In the genomic region with DNA sequence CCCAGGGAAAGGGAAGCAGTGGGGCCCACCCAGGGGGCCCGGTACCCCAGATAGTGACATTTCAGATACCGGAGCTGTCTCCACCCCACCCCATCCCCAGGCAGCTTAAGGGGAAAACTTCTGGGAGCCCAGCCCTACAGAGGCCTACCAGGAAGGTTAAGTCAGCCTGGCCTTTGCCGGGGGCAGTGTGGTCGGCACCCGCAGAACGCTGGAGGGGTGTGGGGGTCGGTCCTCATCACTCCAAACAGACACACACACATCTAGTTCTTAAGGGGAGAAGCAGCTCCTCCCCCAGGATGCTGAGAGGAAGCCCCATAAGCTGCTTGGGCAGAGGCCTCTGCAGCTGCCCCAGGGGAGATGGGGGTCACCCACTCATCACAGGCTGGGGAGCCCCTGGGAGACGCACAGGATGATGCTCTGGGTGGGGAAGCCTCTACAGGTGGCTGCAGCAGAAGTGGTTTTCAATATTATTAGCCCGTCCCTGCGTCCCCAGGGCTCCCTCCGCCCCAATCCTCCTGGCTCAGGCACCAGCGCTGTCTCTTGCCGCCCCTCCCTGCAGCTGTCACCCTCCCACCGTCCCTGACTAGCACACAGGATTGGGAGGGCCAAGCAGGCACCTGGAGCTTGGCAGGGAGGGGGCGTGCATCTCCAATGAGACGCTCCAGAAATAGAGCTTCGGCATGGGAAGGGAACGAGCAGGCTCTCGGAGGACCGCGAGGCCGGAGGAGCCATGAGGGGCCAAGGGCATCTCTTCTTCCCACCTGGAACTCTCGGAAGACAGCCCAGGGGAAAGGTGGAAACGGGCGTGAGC, we compare ENCODE assay signal across 10 cellular contexts. TPM values are rescaled to one million over a fixed set of nuclear protein-coding genes. Genes with fewer than 3 reads are reported as not detected.
DNase-seq lines count a peak whose midpoint lies in the region; ATAC-seq and TF ChIP-seq lines count a peak whose summit lies in the region.
"Had no signal": no experiment of that assay in that cellular context is flagged by ENCODE, and none has a peak within 500 bp of the region (broad histone marks: within the 10 kb centered on the region; RNA-seq: fewer than 3 reads in every experiment).

No MANE protein-coding gene starts in this region.

- H2BK5ac ChIP-seq in mesenchymal stem cell (ENCODE audit: low read depth, low read length, poor library complexity, severe bottlenecking): no peak overlapping the region

- no peak overlapping the region for H3K9ac ChIP-seq in mesenchymal stem cell (ENCODE audit: low read length)

- no peak for ATAC-seq in HG03457 (IDR thresholded peaks at IDR 0.05; ENCODE audit: unreplicated experiment)

- no peak overlapping the region for H3K23ac ChIP-seq in mesenchymal stem cell (ENCODE audit: low read length in 2 of 2)

- peak overlapping the region in 1 of 2 experiments; percentile 53 for H3K4ac ChIP-seq in mesenchymal stem cell (ENCODE audit: low read depth in 1 of 2, low read length in 2 of 2)

- no peak overlapping the region for H3K4me3 ChIP-seq in HEK293 (ENCODE audit: low read depth, low read length)
- no peak overlapping the region for H3K4me3 ChIP-seq in mesenchymal stem cell (ENCODE audit: insufficient read depth in 1 of 2, low read depth in 1 of 2, low read length in 2 of 2)

- H3K27ac ChIP-seq in HEK293 (ENCODE audit: extremely low read depth, low read depth, low read length): no peak overlapping the region
- H3K27ac ChIP-seq in mesenchymal stem cell (ENCODE audit: low read length, poor library complexity, severe bottlenecking): peak overlapping the region; percentile 6

- H3K14ac ChIP-seq in mesenchymal stem cell (ENCODE audit: low read length in 2 of 2): no peak overlapping the region

- DNase-seq in GM10248 (ENCODE audit: extremely low spot score) (peak; percentile 86), NCI-H82 treated with DMSO at 0.1 percent for 48 hours (lab: John Stamatoyannopoulos, UW; ENCODE audit: unreplicated experiment) (peak; percentile 50), mesenchymal stem cell (no peak), T-helper 9 cell (no peak), HuH-7 (ENCODE audit: low spot score) (no peak), C1 segment of cervical spinal cord (lab: John Stamatoyannopoulos, UW) (no peak)
- DNase-seq: heart right ventricle; stimulated activated CD4-positive, alpha-beta T cell treated with anti-CD3 and anti-CD28 coated beads, Interleukin-15, amount 100 ng/mL, for 24 hours had no signal

- POLR2A ChIA-PET in GM10248 (lab: Yijun Ruan, JAX): interaction anchor here (2.2 kb wide), 1 partner anchor 17 kb away, joined by 9 read pairs; no protein-coding TSS in a partner anchor
- POLR2A ChIA-PET in HEK293 (lab: Yijun Ruan, JAX): interaction anchor here (0.6 kb wide), 1 partner anchor 33 kb away, joined by 3 read pairs; no protein-coding TSS in a partner anchor

- peak overlapping the region in 1 of 2 experiments; percentile 42 for H2BK12ac ChIP-seq in mesenchymal stem cell (ENCODE audit: low read length in 2 of 2)

- H3K79me1 ChIP-seq in mesenchymal stem cell (replicated peaks; ENCODE audit: low read length, poor library complexity, severe bottlenecking): peaks cover 4% of the 10 kb centered on the region

- H2AFZ ChIP-seq in mesenchymal stem cell (ENCODE audit: low read depth, low read length): peak overlapping the region; percentile 19

- H3K27me3 ChIP-seq in mesenchymal stem cell (ENCODE audit: control insufficient read depth in 1 of 2, insufficient read depth in 1 of 2, low read length in 2 of 2): no peaks in the 10 kb centered on the region

- TF ChIP-seq CTCF in GM10248 (IDR thresholded peaks at IDR 0.05; ENCODE audit: control extremely low read depth, extremely low read depth, low read depth, missing control alignments) (peak; percentile 15), HEK293 (tag by site-specific recombination; IDR thresholded peaks at IDR 0.05) (no peak)

- no peaks in the 10 kb centered on the region for H3K9me3 ChIP-seq in HEK293 (ENCODE audit: control insufficient read depth, insufficient read depth, low read depth, low read length)
- H3K9me3 ChIP-seq in mesenchymal stem cell (ENCODE audit: control insufficient read depth, low read length): no peaks in the 10 kb centered on the region
- H3K9me3 ChIP-seq: heart right ventricle had no signal

- no peak overlapping the region for H2AK5ac ChIP-seq in mesenchymal stem cell (ENCODE audit: low read length, severe bottlenecking)

- WGBS in mesenchymal stem cell: 34% methylated on average over 23 of the region's 25 CpGs

- H3K4me1 ChIP-seq in HEK293 (ENCODE audit: control insufficient read depth, insufficient read depth, low read length) (peaks cover 16% of the 10 kb centered on the region), mesenchymal stem cell (ENCODE audit: control insufficient read depth, insufficient read depth, low read depth, low read length) (peaks cover 54% of the 10 kb centered on the region)

- CTCF ChIA-PET in GM10248 (lab: Yijun Ruan, JAX): interaction anchor here (1.1 to 13.1 kb wide), 11 partner anchors 9 to 125 kb away, joined by 3 to 153 read pairs (median 5); no protein-coding TSS in a partner anchor
- CTCF ChIA-PET in HEK293 (lab: Yijun Ruan, JAX): interaction anchor here (0.6 to 2.0 kb wide), 5 partner anchors 13 to 125 kb away, joined by 3 to 5 read pairs (median 3); no protein-coding TSS in a partner anchor

- peaks cover 0 to 5% of the 10 kb centered on the region in 2 experiments; a peak in 1 of 3 replicates for H3K36me3 ChIP-seq in HEK293 (ENCODE audit: control insufficient read depth in 2 of 2, insufficient read depth in 1 of 2, low read length in 2 of 2)
- H3K36me3 ChIP-seq in mesenchymal stem cell (ENCODE audit: control insufficient read depth in 1 of 2, insufficient read depth in 2 of 2, low read depth in 1 of 2, low read length in 2 of 2): no peaks in the 10 kb centered on the region
- H3K36me3 ChIP-seq: heart right ventricle had no signal

- H2BK120ac ChIP-seq in mesenchymal stem cell (ENCODE audit: low read depth, low read length): no peak overlapping the region

- peak overlapping the region; percentile 66 for H4K8ac ChIP-seq in mesenchymal stem cell (ENCODE audit: low read length)

- peak overlapping the region; percentile 84 for H4K91ac ChIP-seq in mesenchymal stem cell (ENCODE audit: low read length)

- H3K4me2 ChIP-seq in mesenchymal stem cell (ENCODE audit: low read length, poor library complexity, severe bottlenecking): no peak overlapping the region

- H2BK15ac ChIP-seq in mesenchymal stem cell (ENCODE audit: low read depth, poor library complexity, severe bottlenecking): no peak overlapping the region

- H3K18ac ChIP-seq in mesenchymal stem cell (ENCODE audit: low read depth in 1 of 2, low read length in 2 of 2): peak overlapping the region; percentile 52 to 58

TF ChIP-seq in HEK293, 187 proteins besides CTCF, POLR2A, EP300 and RAD21 (continues in another document):
- no peak for TF ChIP-seq ZNF48 (tag by site-specific recombination; IDR thresholded peaks at IDR 0.05)
- TF ChIP-seq SP2 (tag by site-specific recombination; IDR thresholded peaks at IDR 0.05): peak; percentile 68
- TF ChIP-seq ZNF341 (tag by site-specific recombination; IDR thresholded peaks at IDR 0.05; ENCODE audit: low read depth): peak; percentile 70
- TF ChIP-seq, protein P1, sequence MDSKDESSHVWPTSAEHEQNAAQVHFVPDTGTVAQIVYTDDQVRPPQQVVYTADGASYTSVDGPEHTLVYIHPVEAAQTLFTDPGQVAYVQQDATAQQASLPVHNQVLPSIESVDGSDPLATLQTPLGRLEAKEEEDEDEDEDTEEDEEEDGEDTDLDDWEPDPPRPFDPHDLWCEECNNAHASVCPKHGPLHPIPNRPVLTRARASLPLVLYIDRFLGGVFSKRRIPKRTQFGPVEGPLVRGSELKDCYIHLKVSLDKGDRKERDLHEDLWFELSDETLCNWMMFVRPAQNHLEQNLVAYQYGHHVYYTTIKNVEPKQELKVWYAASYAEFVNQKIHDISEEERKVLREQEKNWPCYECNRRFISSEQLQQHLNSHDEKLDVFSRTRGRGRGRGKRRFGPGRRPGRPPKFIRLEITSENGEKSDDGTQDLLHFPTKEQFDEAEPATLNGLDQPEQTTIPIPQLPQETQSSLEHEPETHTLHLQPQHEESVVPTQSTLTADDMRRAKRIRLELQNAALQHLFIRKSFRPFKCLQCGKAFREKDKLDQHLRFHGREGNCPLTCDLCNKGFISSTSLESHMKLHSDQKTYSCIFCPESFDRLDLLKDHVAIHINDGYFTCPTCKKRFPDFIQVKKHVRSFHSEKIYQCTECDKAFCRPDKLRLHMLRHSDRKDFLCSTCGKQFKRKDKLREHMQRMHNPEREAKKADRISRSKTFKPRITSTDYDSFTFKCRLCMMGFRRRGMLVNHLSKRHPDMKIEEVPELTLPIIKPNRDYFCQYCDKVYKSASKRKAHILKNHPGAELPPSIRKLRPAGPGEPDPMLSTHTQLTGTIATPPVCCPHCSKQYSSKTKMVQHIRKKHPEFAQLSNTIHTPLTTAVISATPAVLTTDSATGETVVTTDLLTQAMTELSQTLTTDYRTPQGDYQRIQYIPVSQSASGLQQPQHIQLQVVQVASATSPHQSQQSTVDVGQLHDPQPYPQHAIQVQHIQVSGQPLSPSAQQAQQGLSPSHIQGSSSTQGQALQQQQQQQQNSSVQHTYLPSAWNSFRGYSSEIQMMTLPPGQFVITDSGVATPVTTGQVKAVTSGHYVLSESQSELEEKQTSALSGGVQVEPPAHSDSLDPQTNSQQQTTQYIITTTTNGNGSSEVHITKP (tag by site-specific recombination; IDR thresholded peaks at IDR 0.05): 0 out of 2 replicates have a peak, but pooled peaks have one; percentile 45
- TF ChIP-seq WT1 (tag by site-specific recombination; IDR thresholded peaks at IDR 0.05): no peak
- TF ChIP-seq, protein P2, sequence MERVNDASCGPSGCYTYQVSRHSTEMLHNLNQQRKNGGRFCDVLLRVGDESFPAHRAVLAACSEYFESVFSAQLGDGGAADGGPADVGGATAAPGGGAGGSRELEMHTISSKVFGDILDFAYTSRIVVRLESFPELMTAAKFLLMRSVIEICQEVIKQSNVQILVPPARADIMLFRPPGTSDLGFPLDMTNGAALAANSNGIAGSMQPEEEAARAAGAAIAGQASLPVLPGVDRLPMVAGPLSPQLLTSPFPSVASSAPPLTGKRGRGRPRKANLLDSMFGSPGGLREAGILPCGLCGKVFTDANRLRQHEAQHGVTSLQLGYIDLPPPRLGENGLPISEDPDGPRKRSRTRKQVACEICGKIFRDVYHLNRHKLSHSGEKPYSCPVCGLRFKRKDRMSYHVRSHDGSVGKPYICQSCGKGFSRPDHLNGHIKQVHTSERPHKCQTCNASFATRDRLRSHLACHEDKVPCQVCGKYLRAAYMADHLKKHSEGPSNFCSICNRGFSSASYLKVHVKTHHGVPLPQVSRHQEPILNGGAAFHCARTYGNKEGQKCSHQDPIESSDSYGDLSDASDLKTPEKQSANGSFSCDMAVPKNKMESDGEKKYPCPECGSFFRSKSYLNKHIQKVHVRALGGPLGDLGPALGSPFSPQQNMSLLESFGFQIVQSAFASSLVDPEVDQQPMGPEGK (tag by site-specific recombination; IDR thresholded peaks at IDR 0.05): 0 out of 2 replicates have a peak, but pooled peaks have one; percentile 37
- TF ChIP-seq ZNF138 (tag by site-specific recombination; IDR thresholded peaks at IDR 0.05; ENCODE audit: borderline replicate concordance): no peak
- peak; percentile 44; the same call in 1 of the 2 replicates for TF ChIP-seq ZFHX2 (tag by site-specific recombination; conservative IDR thresholded peaks at IDR 0.05)

RNA-seq across cellular contexts. Expression of gene ABR, which starts 1.4 kb away (rescaled TPM):
- polyA plus RNA-seq in mesenchymal stem cell (2013, experiment 1 of 2): 57.4 TPM
- 56.4 TPM for polyA plus RNA-seq in mesenchymal stem cell (2013, experiment 2 of 2)

Comparison
In these comparisons a context has a peak if more than half of its experiments do, and no peak if none do; other contexts are left out.
1. DNase-seq: peak in GM10248 (single experiment) and NCI-H82 treated with DMSO at 0.1 percent for 48 hours (single experiment); none in mesenchymal stem cell (single experiment), T-helper 9 cell (single experiment), HuH-7 (single experiment) and C1 segment of cervical spinal cord (0 of 14).